In genomic region chr2:71718686-71719085, GRCh38 we compare ENCODE assay signal across 25 cellular contexts.
"Had no signal": no experiment of that assay in that cellular context is flagged by ENCODE, and none has a peak within 500 bp of the region (broad histone marks: within the 10 kb centered on the region; RNA-seq: fewer than 3 reads in every experiment).

No MANE protein-coding gene starts in this region.

- H3K4me3 ChIP-seq: cardiac muscle cell, K562, SK-N-MC had no signal

- H3K27ac ChIP-seq: brain microvascular endothelial cell, cardiac muscle cell, SK-N-MC, VCaP had no signal

- H3K4me1 Mint-ChIP-seq: activated naive CD4-positive, alpha-beta T cell treated with anti-CD3 and anti-CD28 coated beads, Interleukin-2, amount 50 U/mL, for 24 hours had no signal

- H3K9me3 Mint-ChIP-seq: activated CD8-positive, alpha-beta T cell treated with anti-CD3 and anti-CD28 coated beads for 36 hours; activated naive CD4-positive, alpha-beta T cell treated with anti-CD3 and anti-CD28 coated beads, Interleukin-2, amount 50 U/mL, for 24 hours; activated T-helper 2 cell treated with anti-CD3 and anti-CD28 coated beads, Interferon-gamma antibody, Interleukin-2, Interleukin-4, amounts not matched to agents 10 μg/mL and 5 μg/mL and 100 μg/mL, durations not matched to agents 14 hours and 24 hours and 36 hours had no signal

- H3K27ac Mint-ChIP-seq: activated CD8-positive, alpha-beta T cell treated with anti-CD3 and anti-CD28 coated beads for 36 hours; activated naive CD4-positive, alpha-beta T cell treated with anti-CD3 and anti-CD28 coated beads, Interleukin-2, amount 50 U/mL, for 24 hours; activated T-cell treated with anti-CD3 and anti-CD28 coated beads, Interleukin-2, amount 50 U/mL, for 72 hours; activated T-helper 2 cell treated with anti-CD3 and anti-CD28 coated beads, Interferon-gamma antibody, Interleukin-2, Interleukin-4, amounts not matched to agents 10 μg/mL and 5 μg/mL and 100 μg/mL, durations not matched to agents 14 hours and 24 hours and 36 hours had no signal

- H3K36me3 Mint-ChIP-seq: activated naive CD4-positive, alpha-beta T cell treated with anti-CD3 and anti-CD28 coated beads, Interleukin-2, amount 50 U/mL, for 24 hours had no signal

- DNase-seq: activated CD4-positive, alpha-beta T cell treated with anti-CD3 and anti-CD28 coated beads for 4 hours; activated CD4-positive, CD25-positive, alpha-beta regulatory T cell; activated CD8-positive, alpha-beta memory T cell treated with anti-CD3 and anti-CD28 coated beads, Interleukin-2, amount 50 U/mL, for 4 hours; activated CD8-positive, alpha-beta T cell treated with anti-CD3 and anti-CD28 coated beads for 36 hours; activated naive CD4-positive, alpha-beta T cell; activated T-cell treated with anti-CD3 and anti-CD28 coated beads, Interleukin-2, amount 50 U/mL, for 72 hours; amniotic stem cell; brain microvascular endothelial cell; Karpas-422; MM.1S; NCI-H1105; NCI-H1436; NCI-H1694 treated with DMSO at 0.1 percent for 48 hours; NCI-H2029 treated with DMSO at 0.1 percent for 48 hours; NCI-H345; NCI-H510A; NCI-H526 treated with DMSO at 0.1 percent for 48 hours; NCI-H82; T-helper 1 cell had no signal

- H3K27me3 Mint-ChIP-seq: activated CD8-positive, alpha-beta T cell treated with anti-CD3 and anti-CD28 coated beads for 36 hours had no signal

- H3K36me3 ChIP-seq: brain microvascular endothelial cell, cardiac muscle cell had no signal

- H3K4me3 Mint-ChIP-seq: activated CD8-positive, alpha-beta T cell treated with anti-CD3 and anti-CD28 coated beads for 36 hours; activated naive CD4-positive, alpha-beta T cell treated with anti-CD3 and anti-CD28 coated beads, Interleukin-2, amount 50 U/mL, for 24 hours; activated T-cell treated with anti-CD3 and anti-CD28 coated beads, Interleukin-2, amount 50 U/mL, for 72 hours had no signal

- ATAC-seq: activated CD8-positive, alpha-beta T cell treated with anti-CD3 and anti-CD28 coated beads for 36 hours; activated T-cell treated with anti-CD3 and anti-CD28 coated beads, Interleukin-2, amount 50 U/mL, for 72 hours; K562 had no signal

- H3K27me3 ChIP-seq: brain microvascular endothelial cell, cardiac muscle cell had no signal
